8 cellular contexts compared by ENCODE assay signal in genomic region chr13:98507060-98507797, GRCh38.
DNase-seq lines count a peak whose midpoint lies in the region; ATAC-seq, FAIRE-seq and TF ChIP-seq lines count a peak whose summit lies in the region.

No MANE protein-coding gene starts in this region.

- H3K27me3 Mint-ChIP-seq in activated CD4-positive, alpha-beta memory T cell treated with anti-CD3 and anti-CD28 coated beads, Interleukin-2, amount 10 ng/mL, durations not matched to agents 7 days and 5 days = no peaks in the 10 kb centered on the region

- no peak overlapping the region for H3K4me3 ChIP-seq in K562
- H3K4me3 ChIP-seq in upper lobe of right lung = no peak overlapping the region

- H3K27ac ChIP-seq in K562 (ENCODE audit: extremely low read depth, low read depth, low read length) (no peak overlapping the region), upper lobe of right lung (peak overlapping the region; percentile 75)

- no peak for TF ChIP-seq EP300 in K562 (IDR thresholded peaks at IDR 0.05; ENCODE audit: low read length)

- H3K27ac Mint-ChIP-seq in activated CD4-positive, alpha-beta memory T cell treated with anti-CD3 and anti-CD28 coated beads, Interleukin-2, amount 10 ng/mL, durations not matched to agents 7 days and 5 days = no peak overlapping the region

- peaks cover 89% of the 10 kb centered on the region for H3K4me1 Mint-ChIP-seq in activated CD4-positive, alpha-beta memory T cell treated with anti-CD3 and anti-CD28 coated beads, Interleukin-2, amount 10 ng/mL, durations not matched to agents 7 days and 5 days

- peak; percentile 35 for FAIRE-seq in K562 (lab: Jason Lieb, UNC)

- POLR2A ChIA-PET in K562 (lab: Yijun Ruan, JAX) = interaction anchor here (0.6 to 1.9 kb wide), 6 partner anchors 8 to 415 kb away, joined by 3 to 7 read pairs (median 3); no protein-coding TSS in a partner anchor
- POLR2A ChIA-PET in activated CD4-positive, alpha-beta memory T cell treated with anti-CD3 and anti-CD28 coated beads, Interleukin-2, amount 10 ng/mL, durations not matched to agents 7 days and 5 days (lab: Charles Lee) = interaction anchor here (0.7 to 3.5 kb wide), 8 partner anchors 10 to 65 kb away, joined by 3 to 21 read pairs (median 4); no protein-coding TSS in a partner anchor

- H3K9me3 ChIP-seq in K562 (replicated peaks; ENCODE audit: control insufficient read depth, insufficient read depth, low read depth, low read length) = no peaks in the 10 kb centered on the region
- no peaks in the 10 kb centered on the region for H3K9me3 ChIP-seq in upper lobe of right lung

- no peak overlapping the region; a peak in 1 of 4 replicates for H3K9ac ChIP-seq in K562 (ENCODE audit: insufficient read depth in 1 of 2, low read depth in 2 of 2, low read length in 2 of 2)

- no peaks in the 10 kb centered on the region for H3K9me3 Mint-ChIP-seq in activated CD4-positive, alpha-beta memory T cell treated with anti-CD3 and anti-CD28 coated beads, Interleukin-2, amount 10 ng/mL, durations not matched to agents 7 days and 5 days

- DNase-seq in CMK (ENCODE audit: low read depth) = peak; percentile 33
- peak; percentile 79 for DNase-seq in NCI-H187 treated with DMSO at 0.1 percent for 48 hours (lab: John Stamatoyannopoulos, UW)
- peak in 2 of 4 experiments; percentile 13 to 69 for DNase-seq in K562 (ENCODE audit: extremely low read depth in 1 of 4, low spot score in 3 of 4)
- DNase-seq in left colon = peak; percentile 61 to 63
- peak; percentile 73 for DNase-seq in upper lobe of right lung
- no peak for DNase-seq in activated CD4-positive, alpha-beta memory T cell treated with anti-CD3 and anti-CD28 coated beads, Interleukin-2, amount 10 ng/mL, durations not matched to agents 7 days and 5 days
- no peak for DNase-seq in KG1 (lab: John Stamatoyannopoulos, UW)
- no peak for DNase-seq in germinal center (ENCODE audit: low spot score)

- no peak for ATAC-seq in K562
- peak; percentile 27 for ATAC-seq in left colon
- peak; percentile 38 for ATAC-seq in upper lobe of right lung

- TF ChIP-seq RAD21 in K562 (CRISPR knock-in tag; conservative IDR thresholded peaks at IDR 0.05 in 1 of 2, IDR thresholded peaks at IDR 0.05 in 1 of 2) = 0 out of 4 replicates have a peak, but pooled peaks of 1 of the 2 experiments have one; percentile 23

- no peak overlapping the region for H3K4me2 ChIP-seq in K562 (ENCODE audit: insufficient read depth, low read length)

- no TSS peak for BruUV-seq in K562 (replicated peaks; lab: Mats Ljungman, UMichigan)

- no peak for TF ChIP-seq CTCF in K562 (IDR thresholded peaks at IDR 0.05 in 2 of 3, conservative IDR thresholded peaks at IDR 0.05 in 1 of 3; ENCODE audit: insufficient read depth in 2 of 3, low read depth in 1 of 3, low read length in 3 of 3)
- TF ChIP-seq CTCF in upper lobe of right lung (IDR thresholded peaks at IDR 0.05) = no peak

- no peak for TF ChIP-seq POLR2A in K562 (conservative IDR thresholded peaks at IDR 0.05)

- peaks cover 9% of the 10 kb centered on the region for H3K9me1 ChIP-seq in K562 (ENCODE audit: control insufficient read depth, insufficient read depth, low read length)

- H3K36me3 ChIP-seq in K562 (ENCODE audit: control insufficient read depth, insufficient read depth, low read length) = peaks cover 16% of the 10 kb centered on the region; the same call in 2 of the 3 replicates
- no peaks in the 10 kb centered on the region for H3K36me3 ChIP-seq in upper lobe of right lung

- CTCF ChIA-PET in K562 (lab: Yijun Ruan, JAX; ENCODE audit: low intra/inter-chr PET ratio) = interaction anchor here (0.7 kb wide), 1 partner anchor 15 kb away, joined by 3 read pairs; no protein-coding TSS in a partner anchor
- CTCF ChIA-PET in activated CD4-positive, alpha-beta memory T cell treated with anti-CD3 and anti-CD28 coated beads, Interleukin-2, amount 10 ng/mL, durations not matched to agents 7 days and 5 days (lab: Charles Lee) = interaction anchor here (1.6 to 2.3 kb wide), 2 partner anchors 22 to 146 kb away, joined by 6 to 7 read pairs; no protein-coding TSS in a partner anchor

- H3K27me3 ChIP-seq in K562 (ENCODE audit: control insufficient read depth in 2 of 2, insufficient read depth in 2 of 2, low read length in 2 of 2) (no peaks in the 10 kb centered on the region), upper lobe of right lung (no peaks in the 10 kb centered on the region)

- H4K20me1 ChIP-seq in K562 (replicated peaks; ENCODE audit: control insufficient read depth, insufficient read depth, low read length) = no peaks in the 10 kb centered on the region; the same call in 1 of the 2 replicates

- H3K4me3 Mint-ChIP-seq in activated CD4-positive, alpha-beta memory T cell treated with anti-CD3 and anti-CD28 coated beads, Interleukin-2, amount 10 ng/mL, durations not matched to agents 7 days and 5 days = no peak overlapping the region

- intact Hi-C loops in K562 (cut with micrococcal nuclease) = loop anchor here (5.0 kb wide), 2 partner anchors 40 to 65 kb away; no protein-coding TSS in a partner anchor
- intact Hi-C loops in left colon (cut with DNase I, micrococcal nuclease) = no loop called here
- intact Hi-C loops in upper lobe of right lung (cut with DNase I) = no loop called here

- in situ Hi-C loops in K562 (cut with MboI) = no loop called here

- H2AFZ ChIP-seq in K562 (ENCODE audit: low read depth, low read length) = no peak overlapping the region

- peaks cover 95% of the 10 kb centered on the region for H3K79me2 ChIP-seq in K562 (ENCODE audit: control insufficient read depth, insufficient read depth, low read length)

- H3K4me1 ChIP-seq in K562 (replicated peaks in 1 of 2; ENCODE audit: control insufficient read depth in 2 of 2, insufficient read depth in 2 of 2, low read length in 2 of 2) (peaks cover 23 to 72% of the 10 kb centered on the region in 2 experiments), upper lobe of right lung (peaks cover 77% of the 10 kb centered on the region)

- WGBS in K562 (ENCODE audit: insufficient coverage, low coverage, missing lambda C conversion rate) = 52% methylated on average over 11 of the region's 11 CpGs

- H3K36me3 Mint-ChIP-seq in activated CD4-positive, alpha-beta memory T cell treated with anti-CD3 and anti-CD28 coated beads, Interleukin-2, amount 10 ng/mL, durations not matched to agents 7 days and 5 days (ENCODE audit: low read depth) = peaks cover 62% of the 10 kb centered on the region

TF ChIP-seq in K562, 482 proteins besides CTCF, POLR2A, EP300 and RAD21 (continues in another document):
- TF ChIP-seq NFIC (IDR thresholded peaks at IDR 0.05) (peak; percentile 98), HDAC1 (IDR thresholded peaks at IDR 0.05) (peak in 1 of 2 experiments; percentile 45; a peak in 1 of 4 replicates), SOX6 (IDR thresholded peaks at IDR 0.05) (0 out of 2 replicates have a peak, but pooled peaks have one; percentile 26), HCFC1 (IDR thresholded peaks at IDR 0.05; ENCODE audit: low read depth, low read length) (no peak), SMAD1 (IDR thresholded peaks at IDR 0.05; ENCODE audit: low read depth, low read length, partially characterized antibody) (peak; percentile 36), RCOR1 (IDR thresholded peaks at IDR 0.05; ENCODE audit: borderline replicate concordance in 1 of 2, low read depth in 2 of 2, low read length in 2 of 2) (peak in 1 of 2 experiments; percentile 90; a peak in 2 of 4 replicates), ZNF696 (CRISPR knock-in tag; conservative IDR thresholded peaks at IDR 0.05) (no peak), CBFA2T3 (IDR thresholded peaks at IDR 0.05) (peak; percentile 60), KDM1A (IDR thresholded peaks at IDR 0.05) (peak; percentile 87), DEAF1 (CRISPR knock-in tag; IDR thresholded peaks at IDR 0.05) (no peak), HDAC2 (IDR thresholded peaks at IDR 0.05) (0 out of 2 replicates have a peak, but pooled peaks have one; percentile 49)

Comparison
In these comparisons a context has a peak if more than half of its experiments do, and no peak if none do; other contexts are left out.
1. DNase-seq: peak in CMK (single experiment), NCI-H187 treated with DMSO at 0.1 percent for 48 hours (single experiment), left colon (2 of 2) and upper lobe of right lung (single experiment); none in activated CD4-positive, alpha-beta memory T cell treated with anti-CD3 and anti-CD28 coated beads, Interleukin-2, amount 10 ng/mL, durations not matched to agents 7 days and 5 days (single experiment), KG1 (single experiment) and germinal center (single experiment).